Comparison of ENCODE assay signal across 2 cellular contexts in the genomic region with DNA sequence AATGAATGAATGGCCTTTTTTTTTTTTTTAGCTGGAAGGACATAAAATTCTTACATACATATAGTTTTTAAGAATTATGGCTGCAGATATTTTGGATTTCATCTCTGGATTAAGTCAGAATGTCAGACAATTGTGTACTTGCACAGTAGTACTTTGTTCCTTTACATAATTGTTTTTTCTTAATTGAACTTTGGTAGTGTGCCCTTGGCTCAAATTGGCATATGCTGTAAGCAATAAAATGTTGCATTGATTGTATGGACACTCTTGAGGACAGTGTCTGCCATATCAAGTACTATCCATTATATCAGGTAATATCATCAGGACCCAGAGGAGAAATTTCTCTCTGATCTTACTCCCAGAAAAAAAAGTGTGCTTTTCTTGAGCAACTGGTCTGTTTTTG.
TF ChIP-seq lines count a peak whose summit lies in the region.

No MANE protein-coding gene starts in this region.

TF ChIP-seq in liver, 16 proteins besides CTCF, POLR2A, EP300 and RAD21:
- TF ChIP-seq, protein P1, sequence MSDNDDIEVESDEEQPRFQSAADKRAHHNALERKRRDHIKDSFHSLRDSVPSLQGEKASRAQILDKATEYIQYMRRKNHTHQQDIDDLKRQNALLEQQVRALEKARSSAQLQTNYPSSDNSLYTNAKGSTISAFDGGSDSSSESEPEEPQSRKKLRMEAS (IDR thresholded peaks at IDR 0.05): no peak
- peak; percentile 14 to 65 for TF ChIP-seq HNF4A (conservative IDR thresholded peaks at IDR 0.05)
TF ChIP-seq in liver: peak in this region for 1.

TF ChIP-seq in HepG2, 621 proteins besides CTCF, POLR2A, EP300 and RAD21:
- no peak for TF ChIP-seq ZNF12 (CRISPR knock-in tag; IDR thresholded peaks at IDR 0.05)
- no peak for TF ChIP-seq ZNF75D (CRISPR knock-in tag; IDR thresholded peaks at IDR 0.05; ENCODE audit: borderline replicate concordance)
- no peak for TF ChIP-seq MEIS2 (CRISPR knock-in tag; IDR thresholded peaks at IDR 0.05)
- no peak for TF ChIP-seq ZNF724P (CRISPR knock-in tag; IDR thresholded peaks at IDR 0.05; ENCODE audit: borderline replicate concordance)
- TF ChIP-seq ZNF761 (CRISPR knock-in tag; conservative IDR thresholded peaks at IDR 0.05): no peak
- TF ChIP-seq, protein P2, sequence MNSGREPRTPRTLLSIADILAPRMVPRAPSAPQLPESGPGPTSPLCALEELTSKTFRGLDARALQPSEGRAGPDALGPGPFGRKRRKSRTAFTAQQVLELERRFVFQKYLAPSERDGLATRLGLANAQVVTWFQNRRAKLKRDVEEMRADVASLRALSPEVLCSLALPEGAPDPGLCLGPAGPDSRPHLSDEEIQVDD (CRISPR knock-in tag; IDR thresholded peaks at IDR 0.05; ENCODE audit: borderline replicate concordance): no peak
- TF ChIP-seq NR2F6 (IDR thresholded peaks at IDR 0.05): no peak
- no peak for TF ChIP-seq NR2F6 (CRISPR knock-in tag; IDR thresholded peaks at IDR 0.05)
- TF ChIP-seq ESRRA (CRISPR knock-in tag; IDR thresholded peaks at IDR 0.05; ENCODE audit: low read depth): no peak
- TF ChIP-seq PHF21A (CRISPR knock-in tag; IDR thresholded peaks at IDR 0.05): no peak
- TF ChIP-seq, protein P3, sequence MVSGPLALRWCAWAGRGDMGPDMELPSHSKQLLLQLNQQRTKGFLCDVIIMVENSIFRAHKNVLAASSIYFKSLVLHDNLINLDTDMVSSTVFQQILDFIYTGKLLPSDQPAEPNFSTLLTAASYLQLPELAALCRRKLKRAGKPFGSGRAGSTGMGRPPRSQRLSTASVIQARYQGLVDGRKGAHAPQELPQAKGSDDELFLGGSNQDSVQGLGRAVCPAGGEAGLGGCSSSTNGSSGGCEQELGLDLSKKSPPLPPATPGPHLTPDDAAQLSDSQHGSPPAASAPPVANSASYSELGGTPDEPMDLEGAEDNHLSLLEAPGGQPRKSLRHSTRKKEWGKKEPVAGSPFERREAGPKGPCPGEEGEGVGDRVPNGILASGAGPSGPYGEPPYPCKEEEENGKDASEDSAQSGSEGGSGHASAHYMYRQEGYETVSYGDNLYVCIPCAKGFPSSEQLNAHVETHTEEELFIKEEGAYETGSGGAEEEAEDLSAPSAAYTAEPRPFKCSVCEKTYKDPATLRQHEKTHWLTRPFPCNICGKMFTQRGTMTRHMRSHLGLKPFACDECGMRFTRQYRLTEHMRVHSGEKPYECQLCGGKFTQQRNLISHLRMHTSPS (CRISPR knock-in tag; IDR thresholded peaks at IDR 0.05; ENCODE audit: low read depth): no peak
- no peak for TF ChIP-seq MXD1 (CRISPR knock-in tag; IDR thresholded peaks at IDR 0.05)
- no peak for TF ChIP-seq RBAK (CRISPR knock-in tag; IDR thresholded peaks at IDR 0.05)
- no peak for TF ChIP-seq ELF4 (CRISPR knock-in tag; IDR thresholded peaks at IDR 0.05; ENCODE audit: borderline replicate concordance)
- no peak for TF ChIP-seq AHR (CRISPR knock-in tag; IDR thresholded peaks at IDR 0.05)
- no peak for TF ChIP-seq ZBTB46 (CRISPR knock-in tag; IDR thresholded peaks at IDR 0.05; ENCODE audit: borderline replicate concordance)
- TF ChIP-seq ZNF629 (CRISPR knock-in tag; conservative IDR thresholded peaks at IDR 0.05): no peak
- TF ChIP-seq ZNF572 (CRISPR knock-in tag; IDR thresholded peaks at IDR 0.05): no peak
- no peak for TF ChIP-seq ARNT (IDR thresholded peaks at IDR 0.05)
- no peak for TF ChIP-seq NBN (conservative IDR thresholded peaks at IDR 0.05)
